Comparison of ENCODE assay signal across 2 cellular contexts in genomic region chrX:134313418-134313817, GRCh38.
TF ChIP-seq lines count a peak whose summit lies in the region.

No MANE protein-coding gene starts in this region.

TF ChIP-seq in HEK293, 187 proteins besides CTCF, POLR2A, EP300 and RAD21:
- TF ChIP-seq ZNF544 (tag by site-specific recombination; IDR thresholded peaks at IDR 0.05), result no peak
- TF ChIP-seq KLF16 (tag by site-specific recombination; IDR thresholded peaks at IDR 0.05), result no peak
- TF ChIP-seq ZNF558 (tag by site-specific recombination; IDR thresholded peaks at IDR 0.05), result peak; percentile 100
- peak; percentile 68 for TF ChIP-seq ZNF133 (tag by site-specific recombination; IDR thresholded peaks at IDR 0.05)
- no peak for TF ChIP-seq ZNF707 (tag by site-specific recombination; IDR thresholded peaks at IDR 0.05)
- no peak for TF ChIP-seq ZNF510 (tag by site-specific recombination; IDR thresholded peaks at IDR 0.05; ENCODE audit: insufficient replicate concordance)
- peak; percentile 55 for TF ChIP-seq SETDB1 (IDR thresholded peaks at IDR 0.05; ENCODE audit: insufficient read length, low read length)
- TF ChIP-seq ZNF404 (tag by site-specific recombination; IDR thresholded peaks at IDR 0.05), result no peak
TF ChIP-seq in HEK293: peak in this region for 3.

TF ChIP-seq in K562, 482 proteins besides CTCF, POLR2A, EP300 and RAD21:
- 0 out of 2 replicates have a peak, but pooled peaks have one; percentile 23 for TF ChIP-seq TRIM28 (IDR thresholded peaks at IDR 0.05)
- no peak for TF ChIP-seq THRAP3 (IDR thresholded peaks at IDR 0.05; ENCODE audit: borderline replicate concordance)
- no peak for TF ChIP-seq ZNF551 (CRISPR knock-in tag; IDR thresholded peaks at IDR 0.05)
- TF ChIP-seq ZNF280A (IDR thresholded peaks at IDR 0.05; ENCODE audit: low read depth, partially characterized antibody), result peak; percentile 55
